8 cellular contexts compared by ENCODE assay signal in the genomic region with DNA sequence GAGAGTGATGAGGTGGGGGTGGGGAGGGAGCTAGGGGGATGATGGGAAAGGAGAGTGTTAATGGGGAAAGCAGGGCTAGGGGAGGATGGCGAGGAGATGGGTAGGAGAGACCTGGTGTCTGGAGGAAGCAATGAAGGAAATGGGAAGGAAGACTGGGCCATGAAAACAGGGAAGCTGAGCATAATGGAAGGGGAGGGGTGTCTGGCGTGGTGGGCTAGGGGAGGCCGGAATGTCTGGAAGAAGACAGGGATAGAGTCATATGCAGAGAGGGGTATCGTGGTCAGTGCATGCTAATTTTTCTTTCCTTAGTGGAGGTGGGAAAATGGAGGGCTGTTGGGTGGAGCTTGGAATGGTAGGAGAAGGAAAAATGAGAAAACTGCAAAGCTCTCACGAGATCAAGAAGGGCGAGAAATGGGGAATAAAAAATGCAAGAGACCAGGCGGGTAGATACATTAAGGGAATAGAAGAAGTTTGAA. TPM values are rescaled to one million over a fixed set of nuclear protein-coding genes. Genes with fewer than 3 reads are reported as not detected.
DNase-seq lines count a peak whose midpoint lies in the region; ATAC-seq and TF ChIP-seq lines count a peak whose summit lies in the region.

No MANE protein-coding gene starts in this region.

- no peak for TF ChIP-seq POLR2A in adrenal gland (IDR thresholded peaks at IDR 0.05)

- WGBS in adrenal gland, 4 donors: 1 to 2% (median 1%) methylated on average over 7 of the region's 7 CpGs

- POLR2A ChIA-PET in AG04450 (lab: Yijun Ruan, JAX) (interaction anchor here (0.6 to 2.3 kb wide), 10 partner anchors 10 to 213 kb away, joined by 3 to 25 read pairs (median 4); partner anchors contain the start of genes CNPY3, CUL7 and PPP2R5D), HEK293 (lab: Yijun Ruan, JAX) (interaction anchor here (0.6 to 4.6 kb wide), 35 partner anchors 11 to 1181 kb away, joined by 3 to 66 read pairs (median 5); partner anchors contain the start of genes CNPY3, CUL7, CUL9 and GNMT)

- DNase-seq in AG04450 (ENCODE audit: low read depth, low spot score) (no peak), adrenal gland (no peak), kidney glomerular epithelial cell (lab: John Stamatoyannopoulos, UW) (peak; percentile 31), thoracic aorta (ENCODE audit: low spot score) (no peak), mesenteric fat pad (ENCODE audit: low spot score) (no peak)

- ATAC-seq in thoracic aorta (ENCODE audit: insufficient number of reproducible peaks, low FRiP score, low read depth): no peak
- ATAC-seq in HG02870 (IDR thresholded peaks at IDR 0.05; ENCODE audit: unreplicated experiment): no peak
- no peak for ATAC-seq in HG03571 (IDR thresholded peaks at IDR 0.05; ENCODE audit: unreplicated experiment)

- H3K9me3 ChIP-seq in AG04450 (ENCODE audit: control insufficient read depth, insufficient read depth, low read length): no peaks in the 10 kb centered on the region; the same call in 1 of the 2 replicates
- no peaks in the 10 kb centered on the region for H3K9me3 ChIP-seq in HEK293 (ENCODE audit: control insufficient read depth, insufficient read depth, low read depth, low read length)
- H3K9me3 ChIP-seq in adrenal gland (replicated peaks in 1 of 3): no peaks in the 10 kb centered on the region
- no peaks in the 10 kb centered on the region for H3K9me3 ChIP-seq in thoracic aorta

- CTCF ChIA-PET in AG04450 (lab: Charles Lee): interaction anchor here (0.6 to 2.1 kb wide), 5 partner anchors 14 to 129 kb away, joined by 3 to 7 read pairs (median 4); partner anchors contain the start of gene CNPY3
- CTCF ChIA-PET in HEK293 (lab: Yijun Ruan, JAX): interaction anchor here (0.6 to 2.6 kb wide), 6 partner anchors 10 to 129 kb away, joined by 3 to 15 read pairs (median 4); no protein-coding TSS in a partner anchor

- H3K4me3 ChIP-seq in AG04450 (ENCODE audit: low read depth, low read length) (peak overlapping the region; percentile 99), HEK293 (ENCODE audit: low read depth, low read length) (peak overlapping the region; percentile 70), adrenal gland (peak overlapping the region; percentile 26 to 74 (median 48)), thoracic aorta (peak overlapping the region; percentile 97)

- intact Hi-C loops in adrenal gland (cut with DNase I): no loop called here

- TF ChIP-seq CTCF in AG04450 (IDR thresholded peaks at IDR 0.05; ENCODE audit: low read depth, low read length): no peak
- no peak for TF ChIP-seq CTCF in HEK293 (tag by site-specific recombination; IDR thresholded peaks at IDR 0.05)
- TF ChIP-seq CTCF in adrenal gland (IDR thresholded peaks at IDR 0.05): no peak
- no peak for TF ChIP-seq CTCF in thoracic aorta (IDR thresholded peaks at IDR 0.05)

- H3K4me1 ChIP-seq in HEK293 (ENCODE audit: control insufficient read depth, insufficient read depth, low read length) (peaks cover 12% of the 10 kb centered on the region), adrenal gland (replicated peaks in 1 of 2) (peaks cover 24 to 46% of the 10 kb centered on the region in 2 donors), thoracic aorta (ENCODE audit: control insufficient read depth in 1 of 2, low read depth in 2 of 2) (peaks cover 30 to 46% of the 10 kb centered on the region in 2 donors)

- H3K27ac ChIP-seq in AG04450 (ENCODE audit: low read depth, low read length) (peak overlapping the region; percentile 57), HEK293 (ENCODE audit: extremely low read depth, low read depth, low read length) (peak overlapping the region; percentile 65; the same call in 1 of the 2 replicates), adrenal gland (peak overlapping the region in 2 of 5 donors; percentile 72 to 73), thoracic aorta (peak overlapping the region; percentile 65 to 74)

- H3K27me3 ChIP-seq in AG04450 (ENCODE audit: control insufficient read depth, insufficient read depth, low read length) (no peaks in the 10 kb centered on the region), adrenal gland (no peaks in the 10 kb centered on the region), thoracic aorta (replicated peaks; ENCODE audit: insufficient read depth) (no peaks in the 10 kb centered on the region)

- H3K36me3 ChIP-seq in HEK293 (ENCODE audit: control insufficient read depth in 2 of 2, insufficient read depth in 1 of 2, low read length in 2 of 2): peaks cover 29 to 71% of the 10 kb centered on the region in 2 experiments
- peaks cover 0 to 52% of the 10 kb centered on the region in 2 donors for H3K36me3 ChIP-seq in adrenal gland (replicated peaks in 1 of 2)
- peaks cover 35% of the 10 kb centered on the region for H3K36me3 ChIP-seq in thoracic aorta

TF ChIP-seq in HEK293, 187 proteins besides CTCF, POLR2A, EP300 and RAD21 (continues in another document):
- TF ChIP-seq SP7 (tag by site-specific recombination; IDR thresholded peaks at IDR 0.05): no peak; the same call in 1 of the 2 replicates
- no peak for TF ChIP-seq ZNF138 (tag by site-specific recombination; IDR thresholded peaks at IDR 0.05; ENCODE audit: borderline replicate concordance)
- no peak for TF ChIP-seq ZNF621 (tag by site-specific recombination; IDR thresholded peaks at IDR 0.05)
- TF ChIP-seq SCRT1 (tag by site-specific recombination; IDR thresholded peaks at IDR 0.05; ENCODE audit: borderline replicate concordance): no peak
- no peak for TF ChIP-seq ZNF677 (tag by site-specific recombination; IDR thresholded peaks at IDR 0.05)
- TF ChIP-seq SP2 (tag by site-specific recombination; IDR thresholded peaks at IDR 0.05): no peak
- no peak for TF ChIP-seq ZEB2 (tag by site-specific recombination; IDR thresholded peaks at IDR 0.05)
- TF ChIP-seq ZNF302 (tag by site-specific recombination; IDR thresholded peaks at IDR 0.05; ENCODE audit: low read depth): no peak
- TF ChIP-seq ZFHX2 (tag by site-specific recombination; conservative IDR thresholded peaks at IDR 0.05): no peak
- no peak for TF ChIP-seq ZNF416 (tag by site-specific recombination; IDR thresholded peaks at IDR 0.05)
- no peak for TF ChIP-seq ZNF114 (tag by site-specific recombination; IDR thresholded peaks at IDR 0.05)
- TF ChIP-seq, protein P1, sequence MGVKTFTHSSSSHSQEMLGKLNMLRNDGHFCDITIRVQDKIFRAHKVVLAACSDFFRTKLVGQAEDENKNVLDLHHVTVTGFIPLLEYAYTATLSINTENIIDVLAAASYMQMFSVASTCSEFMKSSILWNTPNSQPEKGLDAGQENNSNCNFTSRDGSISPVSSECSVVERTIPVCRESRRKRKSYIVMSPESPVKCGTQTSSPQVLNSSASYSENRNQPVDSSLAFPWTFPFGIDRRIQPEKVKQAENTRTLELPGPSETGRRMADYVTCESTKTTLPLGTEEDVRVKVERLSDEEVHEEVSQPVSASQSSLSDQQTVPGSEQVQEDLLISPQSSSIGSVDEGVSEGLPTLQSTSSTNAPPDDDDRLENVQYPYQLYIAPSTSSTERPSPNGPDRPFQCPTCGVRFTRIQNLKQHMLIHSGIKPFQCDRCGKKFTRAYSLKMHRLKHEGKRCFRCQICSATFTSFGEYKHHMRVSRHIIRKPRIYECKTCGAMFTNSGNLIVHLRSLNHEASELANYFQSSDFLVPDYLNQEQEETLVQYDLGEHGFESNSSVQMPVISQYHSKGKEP (tag by site-specific recombination; IDR thresholded peaks at IDR 0.05): no peak
- no peak for TF ChIP-seq MEIS1 (CRISPR knock-in tag; IDR thresholded peaks at IDR 0.05; ENCODE audit: borderline replicate concordance)
- TF ChIP-seq ZBTB20 (tag by site-specific recombination; IDR thresholded peaks at IDR 0.05): peak; percentile 45; the same call in 1 of the 2 replicates
- no peak for TF ChIP-seq ZNF658 (tag by site-specific recombination; IDR thresholded peaks at IDR 0.05)
- TF ChIP-seq ZNF146 (tag by site-specific recombination; IDR thresholded peaks at IDR 0.05): no peak

RNA-seq across cellular contexts. Expression of gene KLHDC3, which starts 0.4 kb away (rescaled TPM):
- polyA plus RNA-seq in AG04450 (2011; rRNA removed) (41.3 and 48.8 TPM in 2 replicates), adrenal gland (100 to 1,000 TPM in 2 of 3 donors, 10 to 100 TPM in 1; 51.2 to 144 (median 112) TPM)
- 51.5 and 66.1 TPM in 2 replicates for polyA minus RNA-seq in AG04450 (2011; rRNA and poly(A)+ RNA removed)
- total RNA-seq in adrenal gland (100 to 1,000 TPM in 6 of 8 donors, 10 to 100 TPM in 2; 72.3 to 139 (median 105) TPM), thoracic aorta (100 to 1,000 TPM in 1 of 2 donors, 10 to 100 TPM in 1; 87.3 to 105 TPM), mesenteric fat pad (71.6 TPM)

RNA-seq across cellular contexts. Expression of gene MEA1, which starts 0.7 kb away (rescaled TPM):
- polyA plus RNA-seq in AG04450 (2011; rRNA removed) (86.5 and 97.9 TPM in 2 replicates), adrenal gland (100 to 1,000 TPM in 2 of 3 donors, 10 to 100 TPM in 1; 81.1 to 142 (median 135) TPM)
- 43.3 and 48.0 TPM in 2 replicates for polyA minus RNA-seq in AG04450 (2011; rRNA and poly(A)+ RNA removed)
- total RNA-seq in adrenal gland (100 to 1,000 TPM in 1 of 8 donors, 10 to 100 TPM in 7; 54.6 to 109 (median 68.6) TPM), thoracic aorta (10 to 100 TPM; 41.2 to 49.6 TPM), mesenteric fat pad (46.1 TPM)

RNA-seq across cellular contexts. Expression of gene RRP36, which starts 7.0 kb away (rescaled TPM):
- polyA plus RNA-seq in AG04450 (2011; rRNA removed) (50.3 and 54.0 TPM in 2 replicates), adrenal gland (10 to 100 TPM; 29.6 to 98.2 (median 32.1) TPM)
- polyA minus RNA-seq in AG04450 (2011; rRNA and poly(A)+ RNA removed): 43.2 and 43.7 TPM in 2 replicates
- total RNA-seq in adrenal gland (10 to 100 TPM; 37.9 to 81.6 (median 50.7) TPM), thoracic aorta (10 to 100 TPM; 61.6 to 76.2 TPM), mesenteric fat pad (51.9 TPM)

RNA-seq across cellular contexts. Expression of gene PPP2R5D, which starts 30.1 kb away (rescaled TPM):
- polyA plus RNA-seq in AG04450 (2011; rRNA removed) (59.5 and 61.5 TPM in 2 replicates), adrenal gland (10 to 100 TPM; 29.7 to 38.9 (median 37.9) TPM)
- 65.7 and 69.9 TPM in 2 replicates for polyA minus RNA-seq in AG04450 (2011; rRNA and poly(A)+ RNA removed)
- total RNA-seq in adrenal gland (10 to 100 TPM; 24.2 to 97.8 (median 33.7) TPM), thoracic aorta (10 to 100 TPM; 20.1 to 37.1 TPM), mesenteric fat pad (27.8 TPM)

RNA-seq across cellular contexts. Expression of gene PEX6, which starts 35.5 kb away (rescaled TPM):
- polyA plus RNA-seq in AG04450 (2011; rRNA removed) (6.8 and 7.4 TPM in 2 replicates), adrenal gland (10 to 100 TPM in 2 of 3 donors, 1 to 10 TPM in 1; 7.4 to 41.7 (median 22.7) TPM)
- polyA minus RNA-seq in AG04450 (2011; rRNA and poly(A)+ RNA removed): 11.2 and 11.8 TPM in 2 replicates
- total RNA-seq in adrenal gland (10 to 100 TPM; 21.5 to 63.9 (median 35.5) TPM), thoracic aorta (10 to 100 TPM in 1 of 2 donors, 1 to 10 TPM in 1; 6.8 to 34.3 TPM), mesenteric fat pad (13.4 TPM)

Comparison
In these comparisons a context has a peak if more than half of its experiments do, and no peak if none do; other contexts are left out.
1. H3K4me3 ChIP-seq: peak in every context shown above with its lines; median percentile 99 in AG04450; 97 in thoracic aorta; 70 in HEK293; 48 in adrenal gland.